11 cellular contexts compared by ENCODE assay signal in genomic region chr13:109788372-109789195, GRCh38. TPM values are rescaled to one million over a fixed set of nuclear protein-coding genes. Genes with fewer than 3 reads are reported as not detected.
A peak's percentile ranks its signal among the peaks of the same experiment; 100 is the strongest.
DNase-seq lines count a peak whose midpoint lies in the region; ATAC-seq, FAIRE-seq and TF ChIP-seq lines count a peak whose summit lies in the region.
"Had no signal": no experiment of that assay in that cellular context is flagged by ENCODE, and none has a peak within 500 bp of the region (broad histone marks: within the 10 kb centered on the region; RNA-seq: fewer than 3 reads in every experiment).

No MANE protein-coding gene starts in this region.

- in situ Hi-C loops in K562 (cut with MboI), result no loop called here
- in situ Hi-C loops in GM13977 (cut with MboI; ENCODE audit: low pct_unique_long_range_greater_than_20kb, low sequenced_read_pairs, unreplicated experiment), result no loop called here

- TF ChIP-seq EP300 in K562 (IDR thresholded peaks at IDR 0.05; ENCODE audit: low read length) (no peak), neural cell (conservative IDR thresholded peaks at IDR 0.05; ENCODE audit: poor library complexity, severe bottlenecking) (no peak)

- 58% methylated on average over 8 of the region's 8 CpGs for WGBS in K562 (ENCODE audit: insufficient coverage, low coverage, missing lambda C conversion rate)

- DNase-seq in NCI-H2171 treated with DMSO at 0.1 percent for 48 hours (lab: John Stamatoyannopoulos, UW), result peak; percentile 19
- no peak for DNase-seq in NCI-H2171 (lab: John Stamatoyannopoulos, UW)
- no peak for DNase-seq in K562 (ENCODE audit: extremely low read depth in 1 of 4, low spot score in 3 of 4)
- no peak for DNase-seq in GM13977 (ENCODE audit: low spot score)
- DNase-seq in NCI-H2196 (lab: John Stamatoyannopoulos, UW; ENCODE audit: unreplicated experiment), result no peak
- DNase-seq in HPDE6-E6E7 (ENCODE audit: extremely low spot score), result no peak
- DNase-seq: activated gamma-delta T cell had no signal

- TF ChIP-seq CTCF in K562 (IDR thresholded peaks at IDR 0.05 in 2 of 3, conservative IDR thresholded peaks at IDR 0.05 in 1 of 3; ENCODE audit: insufficient read depth in 2 of 3, low read depth in 1 of 3, low read length in 3 of 3), result no peak
- no peak for TF ChIP-seq CTCF in neural cell (IDR thresholded peaks at IDR 0.05; ENCODE audit: poor library complexity, severe bottlenecking)
- no peak for TF ChIP-seq CTCF in GM13977 (IDR thresholded peaks at IDR 0.05; ENCODE audit: extremely low read depth, insufficient read depth, missing control alignments)

- H3K9ac ChIP-seq in HUES48 (ENCODE audit: low read depth, low read length) (no peak overlapping the region), K562 (ENCODE audit: insufficient read depth in 1 of 2, low read depth in 2 of 2, low read length in 2 of 2) (no peak overlapping the region), neural cell (ENCODE audit: low read length) (no peak overlapping the region)

- POLR2A ChIA-PET in K562 (lab: Yijun Ruan, JAX), result interaction anchor here (1.0 kb wide), 2 partner anchors 8 to 18 kb away, joined by 3 read pairs; no protein-coding TSS in a partner anchor

- H3K9me1 ChIP-seq in K562 (ENCODE audit: control insufficient read depth, insufficient read depth, low read length), result no peaks in the 10 kb centered on the region

- peaks cover 8% of the 10 kb centered on the region for H3K4me1 ChIP-seq in HUES48 (ENCODE audit: control insufficient read depth, insufficient read depth, low read length)
- peaks cover 16 to 17% of the 10 kb centered on the region in 2 experiments; a peak in 4 of 5 replicates for H3K4me1 ChIP-seq in K562 (replicated peaks in 1 of 2; ENCODE audit: control insufficient read depth in 2 of 2, insufficient read depth in 2 of 2, low read length in 2 of 2)

- H3K36me3 ChIP-seq in HUES48 (ENCODE audit: control insufficient read depth, insufficient read depth, low read length) (no peaks in the 10 kb centered on the region), K562 (ENCODE audit: control insufficient read depth, insufficient read depth, low read length) (no peaks in the 10 kb centered on the region), neural cell (ENCODE audit: insufficient read depth, low read length) (peaks cover 3% of the 10 kb centered on the region)

- H3K4me2 ChIP-seq in K562 (ENCODE audit: insufficient read depth, low read length), result no peak overlapping the region
- H3K4me2 ChIP-seq in neural cell (ENCODE audit: low read length), result no peak overlapping the region

- CTCF ChIA-PET in K562 (lab: Yijun Ruan, JAX; ENCODE audit: low intra/inter-chr PET ratio), result no interaction called here

- H3K79me2 ChIP-seq in K562 (ENCODE audit: control insufficient read depth, insufficient read depth, low read length) (no peaks in the 10 kb centered on the region; the same call in 2 of the 3 replicates), neural cell (replicated peaks; ENCODE audit: insufficient read depth, low read length) (no peaks in the 10 kb centered on the region)

- intact Hi-C loops in K562 (cut with micrococcal nuclease), result loop anchor here (5.0 kb wide), 1 partner anchor 86 kb away; no protein-coding TSS in a partner anchor

- TF ChIP-seq POLR2A in K562 (conservative IDR thresholded peaks at IDR 0.05), result no peak

- no peak overlapping the region for H2AFZ ChIP-seq in K562 (ENCODE audit: low read depth, low read length)
- H2AFZ ChIP-seq in neural cell (ENCODE audit: low read depth, low read length), result no peak overlapping the region

- no peaks in the 10 kb centered on the region for H3K9me2 ChIP-seq in neural cell (ENCODE audit: insufficient read depth, low read length)

- H3K27ac ChIP-seq in HUES48 (ENCODE audit: low read depth, low read length) (no peak overlapping the region), K562 (ENCODE audit: extremely low read depth, low read depth, low read length) (no peak overlapping the region), neural cell (ENCODE audit: low read length) (no peak overlapping the region)

- H3F3A ChIP-seq in neural cell (ENCODE audit: insufficient read depth, low read length, poor library complexity, severe bottlenecking), result peaks cover 3% of the 10 kb centered on the region

- H3K4me3 ChIP-seq in HUES48 (ENCODE audit: low read depth, low read length) (peak overlapping the region; percentile 72; the same call in 1 of the 2 replicates), K562 (no peak overlapping the region), neural cell (ENCODE audit: low read length) (peak overlapping the region; percentile 83)

- no peak for ATAC-seq in K562

- TSS peak; percentile 48 for BruUV-seq in K562 (replicated peaks; lab: Mats Ljungman, UMichigan)

- no peak for FAIRE-seq in K562 (lab: Jason Lieb, UNC)
- FAIRE-seq: A204.1, endothelial cell of umbilical vein had no signal

- no peaks in the 10 kb centered on the region for H4K20me1 ChIP-seq in K562 (replicated peaks; ENCODE audit: control insufficient read depth, insufficient read depth, low read length)
- H4K20me1 ChIP-seq in neural cell (ENCODE audit: insufficient read depth), result no peaks in the 10 kb centered on the region

- H3K27me3 ChIP-seq in HUES48 (ENCODE audit: control insufficient read depth, insufficient read depth, low read length), result 0 out of 2 replicates have a peak, but pooled peaks cover 3% of the 10 kb centered on the region
- no peaks in the 10 kb centered on the region for H3K27me3 ChIP-seq in K562 (ENCODE audit: control insufficient read depth in 2 of 2, insufficient read depth in 2 of 2, low read length in 2 of 2)
- no peaks in the 10 kb centered on the region for H3K27me3 ChIP-seq in neural cell (ENCODE audit: insufficient read depth, low read depth, low read length)

- TF ChIP-seq RAD21 in K562 (CRISPR knock-in tag; conservative IDR thresholded peaks at IDR 0.05 in 1 of 2, IDR thresholded peaks at IDR 0.05 in 1 of 2), result no peak
- TF ChIP-seq RAD21 in neural cell (conservative IDR thresholded peaks at IDR 0.05), result no peak

- no peaks in the 10 kb centered on the region for H3K9me3 ChIP-seq in HUES48 (ENCODE audit: control insufficient read depth, insufficient read depth, low read length)
- H3K9me3 ChIP-seq in K562 (replicated peaks; ENCODE audit: control insufficient read depth, insufficient read depth, low read depth, low read length), result no peaks in the 10 kb centered on the region
- H3K9me3 ChIP-seq in neural cell (ENCODE audit: low read length), result no peaks in the 10 kb centered on the region

TF ChIP-seq in K562, 482 proteins besides CTCF, POLR2A, EP300 and RAD21:
- TF ChIP-seq NCOA6 (IDR thresholded peaks at IDR 0.05) (no peak), SIN3A (IDR thresholded peaks at IDR 0.05; ENCODE audit: borderline replicate concordance in 2 of 2, control insufficient read depth in 1 of 2, low read depth in 2 of 2, low read length in 2 of 2) (no peak)

TF ChIP-seq in neural cell, 6 proteins besides CTCF, POLR2A, EP300 and RAD21:
- TF ChIP-seq REST (IDR thresholded peaks at IDR 0.05; ENCODE audit: borderline replicate concordance) (no peak), SMC3 (conservative IDR thresholded peaks at IDR 0.05; ENCODE audit: poor library complexity) (no peak), MXI1 (conservative IDR thresholded peaks at IDR 0.05; ENCODE audit: poor library complexity, severe bottlenecking) (no peak)

RNA-seq across cellular contexts. Expression of gene IRS2, which starts 2.2 kb away (rescaled TPM):
- 1.6 and 2.0 TPM in 2 replicates for total RNA-seq in K562 (2011; cell fraction: chromatin; rRNA removed; ENCODE audit: low replicate concordance)
- total RNA-seq in K562 (2011; cell fraction: nucleolus; rRNA removed), result 2.4 and 2.7 TPM in 2 replicates
- 1.5 and 1.7 TPM in 2 replicates for total RNA-seq in K562 (2011; cell fraction: nucleoplasm; rRNA removed)
- total RNA-seq in K562 (2014; rRNA removed), result 1.2 and 1.4 TPM in 2 replicates
- 0.51 and 0.54 TPM in 2 replicates for total RNA-seq in K562 (2014; rRNA removed; fragmentation: Illumina TruSeq; extraction: Trizol)
- total RNA-seq in K562 (2015; rRNA removed; fragmentation: Illumina TruSeq; extraction: Trizol), result 0.36 and 0.41 TPM in 2 replicates
- 3.9 and 4.6 TPM in 2 replicates for total RNA-seq in K562 (2021)
- polyA plus RNA-seq in K562 (2011; rRNA removed), result 0.47 and 0.49 TPM in 2 replicates
- polyA plus RNA-seq in K562 (2011; cell fraction: cytosol; rRNA removed), result 0.22 and 0.63 TPM in 2 replicates
- polyA plus RNA-seq in K562 (2011; cell fraction: nucleus; rRNA removed), result 0.56 and 1.0 TPM in 2 replicates
- polyA plus RNA-seq in K562 (2012), result 1.6 and 2.8 TPM in 2 replicates
- 0.83 and 1.1 TPM in 2 replicates for polyA plus RNA-seq in K562 (2014; fragmentation: Illumina TruSeq; extraction: Trizol)
- under 1 TPM; 0.53 to 0.63 TPM for polyA plus RNA-seq in K562 (2014; fragmentation: Nextera tagmentation; extraction: Ambion mirVana)
- polyA plus RNA-seq in K562 (2014; rRNA removed), result 1.2 and 1.3 TPM in 2 replicates
- polyA minus RNA-seq in K562 (2011; rRNA and poly(A)+ RNA removed), result 0.46 and 0.66 TPM in 2 replicates
- 1.0 and 1.5 TPM in 2 replicates for polyA minus RNA-seq in K562 (2011; cell fraction: cytosol; rRNA and poly(A)+ RNA removed)
- polyA minus RNA-seq in K562 (2011; cell fraction: nucleus; rRNA and poly(A)+ RNA removed), result 2.0 and 2.2 TPM in 2 replicates
- polyA plus RNA-seq in neural cell, result 5.8 and 7.1 TPM in 2 replicates
- polyA minus RNA-seq in neural cell, result 13.8 and 15.6 TPM in 2 replicates
